In genomic region chr6:142897659-142898058, GRCh38 we compare ENCODE assay signal across 6 cellular contexts.
"Had no signal": no experiment of that assay in that cellular context is flagged by ENCODE, and none has a peak within 500 bp of the region (broad histone marks: within the 10 kb centered on the region; RNA-seq: fewer than 3 reads in every experiment).

No MANE protein-coding gene starts in this region.

- H3K4me1 ChIP-seq: HAP-1 had no signal

- H3K4me3 ChIP-seq: GM23248, HAP-1 had no signal

- H3K4me2 ChIP-seq: KMS-11 had no signal

- H3K27ac ChIP-seq: GM23248, KMS-11 had no signal

- H3K9me3 ChIP-seq: HAP-1 had no signal

- H3K36me3 ChIP-seq: HAP-1 had no signal

- H3K9ac ChIP-seq: GM23248, KMS-11 had no signal

- DNase-seq: GM23248, GOT3, H7, KBM-7 had no signal

- H2AFZ ChIP-seq: GM23248 had no signal
